ENCODE assay signal across 22 cellular contexts in the genomic region with DNA sequence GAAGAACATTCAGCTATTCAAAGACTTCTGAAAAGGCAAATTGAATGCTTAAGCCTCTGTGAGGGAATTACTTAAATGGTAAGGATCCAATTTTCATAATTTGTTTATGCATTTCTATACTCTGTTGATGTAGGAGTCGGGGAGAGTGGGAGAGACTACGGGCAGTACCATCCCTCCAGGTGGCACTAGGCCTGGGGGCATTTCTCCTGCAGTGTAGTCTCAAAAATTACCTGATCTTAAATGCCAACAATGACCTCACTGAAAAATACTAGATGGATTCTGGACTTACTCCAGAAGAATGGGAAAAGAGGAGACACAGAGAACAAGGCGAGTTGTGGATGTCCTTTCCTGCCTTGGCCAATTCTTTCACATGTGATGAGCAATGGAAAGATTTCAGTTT.
"Had no signal": no experiment of that assay in that cellular context is flagged by ENCODE, and none has a peak within 500 bp of the region (broad histone marks: within the 10 kb centered on the region; RNA-seq: fewer than 3 reads in every experiment).

No MANE protein-coding gene starts in this region.

- H3K36me3 ChIP-seq: heart left ventricle, left lung, right atrium auricular region, stomach had no signal

- H3K27ac ChIP-seq: coronary artery, heart left ventricle, left lung, right atrium auricular region, skin epidermis, stomach had no signal

- H3K4me3 ChIP-seq: body of pancreas, coronary artery, heart left ventricle, left lung, right atrium auricular region, skin epidermis, stomach had no signal

- H3K4me3 Mint-ChIP-seq: activated B cell treated with CpG ODN at 0.5 μM for 24 hours; activated CD8-positive, alpha-beta T cell treated with anti-CD3 and anti-CD28 coated beads for 36 hours; activated naive CD4-positive, alpha-beta T cell treated with anti-CD3 and anti-CD28 coated beads for 36 hours; nephron; type B pancreatic cell had no signal

- H3K36me3 Mint-ChIP-seq: type B pancreatic cell had no signal

- H3K9me3 Mint-ChIP-seq: activated B cell treated with CpG ODN at 0.5 μM for 24 hours; activated CD8-positive, alpha-beta T cell treated with anti-CD3 and anti-CD28 coated beads for 36 hours; activated naive CD4-positive, alpha-beta T cell treated with anti-CD3 and anti-CD28 coated beads for 36 hours; nephron; type B pancreatic cell had no signal

- DNase-seq: activated B cell treated with CpG ODN at 0.5 μM for 24 hours; activated CD4-positive, alpha-beta T cell treated with anti-CD3 and anti-CD28 coated beads for 4 hours; activated CD8-positive, alpha-beta T cell treated with anti-CD3 and anti-CD28 coated beads for 36 hours; activated naive CD4-positive, alpha-beta T cell treated with anti-CD3 and anti-CD28 coated beads for 36 hours; activated T-cell treated with anti-CD3 and anti-CD28 coated beads, Interleukin-2, amount 50 U/mL, for 1 hour; body of pancreas; central memory CD4-positive, alpha-beta T cell; erythroblast; foreskin melanocyte; heart left ventricle; left lung; midbrain; occipital lobe; stimulated activated CD4-positive, alpha-beta T cell treated with anti-CD3 and anti-CD28 coated beads, Interleukin-15, amount 100 ng/mL, for 24 hours; stimulated activated CD4-positive, alpha-beta T cell treated with anti-CD3 and anti-CD28 coated beads, Interleukin-2, amount 100 ng/mL, for 48 hours; stomach; SW 1271 had no signal

- H3K27me3 ChIP-seq: body of pancreas, heart left ventricle, left lung, right atrium auricular region, stomach had no signal

- H3K27me3 Mint-ChIP-seq: activated B cell treated with CpG ODN at 0.5 μM for 24 hours; activated CD8-positive, alpha-beta T cell treated with anti-CD3 and anti-CD28 coated beads for 36 hours; type B pancreatic cell had no signal

- H3K27ac Mint-ChIP-seq: activated B cell treated with CpG ODN at 0.5 μM for 24 hours; activated CD8-positive, alpha-beta T cell treated with anti-CD3 and anti-CD28 coated beads for 36 hours; activated naive CD4-positive, alpha-beta T cell treated with anti-CD3 and anti-CD28 coated beads for 36 hours; nephron; type B pancreatic cell had no signal
